1 cellular context compared by ENCODE assay signal in the genomic region with DNA sequence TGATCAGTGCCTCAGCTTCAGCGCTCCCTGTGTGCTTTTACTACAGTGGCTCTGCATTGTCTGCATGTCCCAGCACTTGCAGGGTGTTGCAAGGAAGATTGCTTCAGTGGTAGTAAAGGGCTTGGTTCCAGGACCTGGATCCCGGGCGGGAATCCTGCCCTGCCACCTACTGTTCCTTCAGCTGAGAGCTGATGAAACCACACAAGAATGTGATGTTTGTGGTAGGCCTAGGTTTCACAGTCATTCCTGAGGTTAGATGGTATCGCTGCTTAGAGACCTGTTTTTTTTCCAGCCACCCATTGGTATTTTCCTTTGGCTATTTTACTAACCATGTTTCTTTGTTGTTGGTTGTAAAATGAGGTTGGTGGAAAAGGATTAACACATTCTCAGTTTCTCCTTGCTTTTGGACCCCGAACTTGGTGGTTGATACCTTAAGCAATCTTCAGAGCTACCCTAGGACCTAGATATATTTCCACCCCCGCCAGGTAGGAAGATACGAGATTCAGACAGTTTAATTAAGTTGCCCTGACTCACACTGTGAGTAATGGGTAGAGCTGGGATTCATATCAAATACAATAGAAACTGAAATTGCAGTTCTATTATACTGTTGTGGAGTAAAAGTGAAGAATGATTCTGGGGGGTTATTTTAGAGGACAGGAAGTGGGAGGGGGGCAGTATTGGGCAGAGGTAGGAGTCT.
A peak's percentile ranks its signal among the peaks of the same experiment; 100 is the strongest.
TF ChIP-seq lines count a peak whose summit lies in the region.

No MANE protein-coding gene starts in this region.

TF ChIP-seq in HCT116, 20 proteins besides CTCF, POLR2A, EP300 and RAD21 (continued from another document):
- TF ChIP-seq, protein P1, sequence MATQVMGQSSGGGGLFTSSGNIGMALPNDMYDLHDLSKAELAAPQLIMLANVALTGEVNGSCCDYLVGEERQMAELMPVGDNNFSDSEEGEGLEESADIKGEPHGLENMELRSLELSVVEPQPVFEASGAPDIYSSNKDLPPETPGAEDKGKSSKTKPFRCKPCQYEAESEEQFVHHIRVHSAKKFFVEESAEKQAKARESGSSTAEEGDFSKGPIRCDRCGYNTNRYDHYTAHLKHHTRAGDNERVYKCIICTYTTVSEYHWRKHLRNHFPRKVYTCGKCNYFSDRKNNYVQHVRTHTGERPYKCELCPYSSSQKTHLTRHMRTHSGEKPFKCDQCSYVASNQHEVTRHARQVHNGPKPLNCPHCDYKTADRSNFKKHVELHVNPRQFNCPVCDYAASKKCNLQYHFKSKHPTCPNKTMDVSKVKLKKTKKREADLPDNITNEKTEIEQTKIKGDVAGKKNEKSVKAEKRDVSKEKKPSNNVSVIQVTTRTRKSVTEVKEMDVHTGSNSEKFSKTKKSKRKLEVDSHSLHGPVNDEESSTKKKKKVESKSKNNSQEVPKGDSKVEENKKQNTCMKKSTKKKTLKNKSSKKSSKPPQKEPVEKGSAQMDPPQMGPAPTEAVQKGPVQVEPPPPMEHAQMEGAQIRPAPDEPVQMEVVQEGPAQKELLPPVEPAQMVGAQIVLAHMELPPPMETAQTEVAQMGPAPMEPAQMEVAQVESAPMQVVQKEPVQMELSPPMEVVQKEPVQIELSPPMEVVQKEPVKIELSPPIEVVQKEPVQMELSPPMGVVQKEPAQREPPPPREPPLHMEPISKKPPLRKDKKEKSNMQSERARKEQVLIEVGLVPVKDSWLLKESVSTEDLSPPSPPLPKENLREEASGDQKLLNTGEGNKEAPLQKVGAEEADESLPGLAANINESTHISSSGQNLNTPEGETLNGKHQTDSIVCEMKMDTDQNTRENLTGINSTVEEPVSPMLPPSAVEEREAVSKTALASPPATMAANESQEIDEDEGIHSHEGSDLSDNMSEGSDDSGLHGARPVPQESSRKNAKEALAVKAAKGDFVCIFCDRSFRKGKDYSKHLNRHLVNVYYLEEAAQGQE (IDR thresholded peaks at IDR 0.05; ENCODE audit: low read depth): no peak
- TF ChIP-seq, protein P2, sequence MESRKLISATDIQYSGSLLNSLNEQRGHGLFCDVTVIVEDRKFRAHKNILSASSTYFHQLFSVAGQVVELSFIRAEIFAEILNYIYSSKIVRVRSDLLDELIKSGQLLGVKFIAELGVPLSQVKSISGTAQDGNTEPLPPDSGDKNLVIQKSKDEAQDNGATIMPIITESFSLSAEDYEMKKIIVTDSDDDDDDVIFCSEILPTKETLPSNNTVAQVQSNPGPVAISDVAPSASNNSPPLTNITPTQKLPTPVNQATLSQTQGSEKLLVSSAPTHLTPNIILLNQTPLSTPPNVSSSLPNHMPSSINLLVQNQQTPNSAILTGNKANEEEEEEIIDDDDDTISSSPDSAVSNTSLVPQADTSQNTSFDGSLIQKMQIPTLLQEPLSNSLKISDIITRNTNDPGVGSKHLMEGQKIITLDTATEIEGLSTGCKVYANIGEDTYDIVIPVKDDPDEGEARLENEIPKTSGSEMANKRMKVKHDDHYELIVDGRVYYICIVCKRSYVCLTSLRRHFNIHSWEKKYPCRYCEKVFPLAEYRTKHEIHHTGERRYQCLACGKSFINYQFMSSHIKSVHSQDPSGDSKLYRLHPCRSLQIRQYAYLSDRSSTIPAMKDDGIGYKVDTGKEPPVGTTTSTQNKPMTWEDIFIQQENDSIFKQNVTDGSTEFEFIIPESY (IDR thresholded peaks at IDR 0.05; ENCODE audit: extremely low read depth, insufficient replicate concordance, low read length): no peak
- TF ChIP-seq EZH2phosphoT487 (IDR thresholded peaks at IDR 0.05; ENCODE audit: borderline replicate concordance): no peak
- TF ChIP-seq SP1 (IDR thresholded peaks at IDR 0.05; ENCODE audit: low read depth): peak; percentile 95
- TF ChIP-seq ZNF274 (IDR thresholded peaks at IDR 0.05; ENCODE audit: low read depth, low read length): no peak
- no peak for TF ChIP-seq YY1 (IDR thresholded peaks at IDR 0.05; ENCODE audit: extremely low read depth, insufficient replicate concordance, low read depth, low read length)
- TF ChIP-seq, protein P3, sequence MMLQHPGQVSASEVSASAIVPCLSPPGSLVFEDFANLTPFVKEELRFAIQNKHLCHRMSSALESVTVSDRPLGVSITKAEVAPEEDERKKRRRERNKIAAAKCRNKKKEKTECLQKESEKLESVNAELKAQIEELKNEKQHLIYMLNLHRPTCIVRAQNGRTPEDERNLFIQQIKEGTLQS (IDR thresholded peaks at IDR 0.05): peak; percentile 94
- TF ChIP-seq SRF (IDR thresholded peaks at IDR 0.05; ENCODE audit: low read depth): peak; percentile 62; the same call in 1 of the 2 replicates
- TF ChIP-seq POLR2AphosphoS5 (IDR thresholded peaks at IDR 0.05; ENCODE audit: low read depth, low read length): peak; percentile 57; the same call in 1 of the 2 replicates
TF ChIP-seq in HCT116: peak in this region for 11.
